In the genomic region with DNA sequence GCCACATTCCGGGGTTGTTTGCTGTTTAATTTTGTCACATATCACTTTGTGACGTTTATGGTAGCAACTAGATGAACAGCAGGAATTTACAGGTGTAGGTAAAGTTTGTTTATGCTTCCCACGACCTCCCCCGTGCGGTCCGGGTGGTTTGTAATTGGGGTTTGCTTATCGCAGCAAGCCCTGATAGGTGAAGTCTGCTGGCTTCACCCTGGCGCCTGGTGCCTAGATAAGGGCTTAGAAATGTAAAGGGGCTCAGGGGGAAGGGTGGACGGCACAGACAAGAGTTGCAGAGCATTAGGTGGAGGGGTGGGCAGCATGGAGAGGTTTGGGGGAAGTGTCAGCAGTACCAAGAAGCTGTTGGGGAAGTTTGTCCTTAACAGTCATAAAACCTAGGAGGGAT, we compare ENCODE assay signal across 16 cellular contexts.
DNase-seq lines count a peak whose midpoint lies in the region; ATAC-seq, FAIRE-seq and TF ChIP-seq lines count a peak whose summit lies in the region.
"Had no signal": no experiment of that assay in that cellular context is flagged by ENCODE, and none has a peak within 500 bp of the region (broad histone marks: within the 10 kb centered on the region; RNA-seq: fewer than 3 reads in every experiment).

No MANE protein-coding gene starts in this region.

- intact Hi-C loops in IMR-90 (cut with micrococcal nuclease): no loop called here
- intact Hi-C loops in K562 (cut with micrococcal nuclease): no loop called here
- intact Hi-C loops in natural killer cell (cut with micrococcal nuclease): no loop called here

- H4K8ac ChIP-seq in IMR-90 (ENCODE audit: low read depth in 2 of 2, low read length in 2 of 2): no peak overlapping the region

- no peak for DNase-seq in IMR-90
- DNase-seq in K562 (ENCODE audit: extremely low read depth in 1 of 4, low spot score in 3 of 4): peak in 3 of 4 experiments; percentile 26 to 71 (median 43)
- DNase-seq in lung (ENCODE audit: low spot score): peak; percentile 11
- DNase-seq in type B pancreatic cell (ENCODE audit: extremely low spot score, unreplicated experiment): no peak
- no peak for DNase-seq in natural killer cell
- DNase-seq in NCI-H2029 treated with DMSO at 0.1 percent for 48 hours (lab: John Stamatoyannopoulos, UW): no peak
- no peak for DNase-seq in NCI-H345 treated with DMSO at 0.1 percent for 48 hours (lab: John Stamatoyannopoulos, UW; ENCODE audit: unreplicated experiment)
- DNase-seq: Calu3; CD8-positive, alpha-beta T cell; DMS79 treated with DMSO at 0.1 percent for 48 hours; GF-D8; H9 had no signal

- no peak overlapping the region for H2BK120ac ChIP-seq in IMR-90 (ENCODE audit: low read depth, low read length)

- TF ChIP-seq POLR2A in IMR-90 (IDR thresholded peaks at IDR 0.05; ENCODE audit: low read depth, low read length) (no peak), K562 (conservative IDR thresholded peaks at IDR 0.05) (no peak)

- H3K23ac ChIP-seq in IMR-90 (ENCODE audit: low read depth, low read length): no peak overlapping the region

- ATAC-seq in IMR-90 (ENCODE audit: low read depth) (no peak), K562 (peak; percentile 78), lung (ENCODE audit: insufficient read depth, low FRiP score) (no peak), natural killer cell (no peak)
- ATAC-seq: CD8-positive, alpha-beta T cell had no signal

- no peak for TF ChIP-seq CTCF in IMR-90 (conservative IDR thresholded peaks at IDR 0.05; ENCODE audit: low read depth, low read length)
- no peak for TF ChIP-seq CTCF in K562 (IDR thresholded peaks at IDR 0.05 in 2 of 3, conservative IDR thresholded peaks at IDR 0.05 in 1 of 3; ENCODE audit: insufficient read depth in 2 of 3, low read depth in 1 of 3, low read length in 3 of 3)
- no peak for TF ChIP-seq CTCF in lung (IDR thresholded peaks at IDR 0.05; ENCODE audit: control extremely low read depth, extremely low read depth)
- TF ChIP-seq CTCF in type B pancreatic cell (conservative IDR thresholded peaks at IDR 0.05): no peak
- no peak for TF ChIP-seq CTCF in natural killer cell (IDR thresholded peaks at IDR 0.05)

- H3K4me1 ChIP-seq in IMR-90 (ENCODE audit: control insufficient read depth, insufficient read depth, low read length) (0 out of 2 replicates have a peak, but pooled peaks cover 3% of the 10 kb centered on the region), K562 (replicated peaks in 1 of 2; ENCODE audit: control insufficient read depth in 2 of 2, insufficient read depth in 2 of 2, low read length in 2 of 2) (peaks cover 6 to 11% of the 10 kb centered on the region in 2 experiments), lung (ENCODE audit: control insufficient read depth in 2 of 2, insufficient read depth in 2 of 2, low read length in 2 of 2) (no peaks in the 10 kb centered on the region)
- H3K4me1 ChIP-seq: BLaER1 treated with 17β-estradiol and CSF1 and Interleukin-3, amounts not matched to agents 10 nM and 100 nM had no signal

- no peak overlapping the region for H3K56ac ChIP-seq in IMR-90 (ENCODE audit: extremely low read depth, insufficient read depth, low read length)

- TF ChIP-seq EP300 in K562 (IDR thresholded peaks at IDR 0.05; ENCODE audit: low read length): no peak; the same call in 1 of the 2 replicates

- H3K14ac ChIP-seq in IMR-90 (replicated peaks; ENCODE audit: low read depth, low read length): no peak overlapping the region

- no peak overlapping the region for H2BK20ac ChIP-seq in IMR-90 (ENCODE audit: low read depth, low read length)

- H3K36me3 ChIP-seq in IMR-90 (ENCODE audit: control insufficient read depth, insufficient read depth, low read length): no peaks in the 10 kb centered on the region
- no peaks in the 10 kb centered on the region for H3K36me3 ChIP-seq in K562 (ENCODE audit: control insufficient read depth, insufficient read depth, low read length)
- H3K36me3 ChIP-seq in lung (ENCODE audit: control insufficient read depth in 2 of 2, insufficient read depth in 2 of 2, low read length in 2 of 2): no peaks in the 10 kb centered on the region
- H3K36me3 ChIP-seq: BLaER1 treated with 17β-estradiol and CSF1 and Interleukin-3, amounts not matched to agents 10 nM and 100 nM had no signal

- no peaks in the 10 kb centered on the region for H3K4me1 Mint-ChIP-seq in type B pancreatic cell (ENCODE audit: unreplicated experiment)
- no peaks in the 10 kb centered on the region for H3K4me1 Mint-ChIP-seq in natural killer cell
- H3K4me1 Mint-ChIP-seq: B cell had no signal

- peak; percentile 83 for FAIRE-seq in K562 (lab: Jason Lieb, UNC)
- FAIRE-seq: H1, HTR-8/SVneo had no signal

- H2AK9ac ChIP-seq in IMR-90 (replicated peaks; ENCODE audit: low read depth, low read length, poor library complexity): no peak overlapping the region

- H4K20me1 ChIP-seq in IMR-90 (ENCODE audit: insufficient read depth, low read length): no peaks in the 10 kb centered on the region
- H4K20me1 ChIP-seq in K562 (replicated peaks; ENCODE audit: control insufficient read depth, insufficient read depth, low read length): no peaks in the 10 kb centered on the region
- H4K20me1 ChIP-seq: BLaER1 treated with 17β-estradiol and CSF1 and Interleukin-3, amounts not matched to agents 10 nM and 100 nM had no signal

- H3K79me2 ChIP-seq in K562 (ENCODE audit: control insufficient read depth, insufficient read depth, low read length): no peaks in the 10 kb centered on the region

- TF ChIP-seq RAD21 in IMR-90 (IDR thresholded peaks at IDR 0.05; ENCODE audit: low read length) (no peak), K562 (CRISPR knock-in tag; conservative IDR thresholded peaks at IDR 0.05 in 1 of 2, IDR thresholded peaks at IDR 0.05 in 1 of 2) (no peak)

- H3K9ac ChIP-seq in IMR-90 (ENCODE audit: low read depth, low read length): no peak overlapping the region
- H3K9ac ChIP-seq in K562 (ENCODE audit: insufficient read depth in 1 of 2, low read depth in 2 of 2, low read length in 2 of 2): peak overlapping the region in 1 of 2 experiments; percentile 37; a peak in 1 of 4 replicates
- H3K9ac ChIP-seq: BLaER1 treated with 17β-estradiol and CSF1 and Interleukin-3, amounts not matched to agents 10 nM and 100 nM had no signal

- in situ Hi-C loops in IMR-90 (cut with MboI; ENCODE audit: low sequenced_read_pairs): no loop called here
- in situ Hi-C loops in K562 (cut with MboI): no loop called here

- H3K9me3 ChIP-seq in IMR-90 (ENCODE audit: control insufficient read depth, insufficient read depth, low read length): peaks cover 10% of the 10 kb centered on the region
- no peaks in the 10 kb centered on the region; the same call in 1 of the 2 replicates for H3K9me3 ChIP-seq in K562 (replicated peaks; ENCODE audit: control insufficient read depth, insufficient read depth, low read depth, low read length)
- H3K9me3 ChIP-seq in lung (ENCODE audit: control insufficient read depth in 2 of 2, insufficient read depth in 1 of 2, low read length in 1 of 2): peaks cover 5 to 6% of the 10 kb centered on the region in 2 donors

- no peak overlapping the region for H4K5ac ChIP-seq in IMR-90 (ENCODE audit: low read depth, low read length)

- H3K4me3 ChIP-seq in IMR-90 (ENCODE audit: insufficient read depth, low read depth, low read length) (no peak overlapping the region), K562 (no peak overlapping the region), lung (no peak overlapping the region)
- H3K4me3 ChIP-seq: BLaER1 treated with 17β-estradiol and CSF1 and Interleukin-3, amounts not matched to agents 10 nM and 100 nM had no signal

- H3K9me1 ChIP-seq in IMR-90 (ENCODE audit: insufficient read depth, low read length): no peaks in the 10 kb centered on the region
- H3K9me1 ChIP-seq in K562 (ENCODE audit: control insufficient read depth, insufficient read depth, low read length): no peaks in the 10 kb centered on the region

- H3K27ac Mint-ChIP-seq in type B pancreatic cell (peak overlapping the region; percentile 45), natural killer cell (no peak overlapping the region)
- H3K27ac Mint-ChIP-seq: B cell; CD8-positive, alpha-beta T cell; H9 had no signal

- H3K9me3 Mint-ChIP-seq in type B pancreatic cell: peaks cover 14% of the 10 kb centered on the region
- peaks cover 0 to 2% of the 10 kb centered on the region in 2 donors for H3K9me3 Mint-ChIP-seq in natural killer cell

- CTCF ChIA-PET in IMR-90 (lab: Yijun Ruan, JAX): no interaction called here
- CTCF ChIA-PET in K562 (lab: Yijun Ruan, JAX; ENCODE audit: low intra/inter-chr PET ratio): no interaction called here

- no peak overlapping the region for H3K18ac ChIP-seq in IMR-90 (ENCODE audit: low read depth, low read length)

- H3K27me3 ChIP-seq in IMR-90 (ENCODE audit: control insufficient read depth, insufficient read depth, low read length): peaks cover 4% of the 10 kb centered on the region; the same call in 1 of the 2 replicates
- H3K27me3 ChIP-seq in K562 (ENCODE audit: control insufficient read depth in 2 of 2, insufficient read depth in 2 of 2, low read length in 2 of 2): no peaks in the 10 kb centered on the region; a peak in 1 of 5 replicates
- H3K27me3 ChIP-seq in lung (ENCODE audit: control insufficient read depth, insufficient read depth): no peaks in the 10 kb centered on the region
- H3K27me3 ChIP-seq: BLaER1 treated with 17β-estradiol and CSF1 and Interleukin-3, amounts not matched to agents 10 nM and 100 nM had no signal

- dilution Hi-C loops in IMR-90 (cut with HindIII; ENCODE audit: low sequenced_read_pairs, unreplicated experiment): no loop called here

- no peak overlapping the region for H3K4me3 Mint-ChIP-seq in type B pancreatic cell
- no peak overlapping the region for H3K4me3 Mint-ChIP-seq in natural killer cell
- H3K4me3 Mint-ChIP-seq: B cell; CD8-positive, alpha-beta T cell; H9 had no signal

- H3K27me3 Mint-ChIP-seq in type B pancreatic cell: no peaks in the 10 kb centered on the region
- H3K27me3 Mint-ChIP-seq in natural killer cell (ENCODE audit: low read depth in 2 of 2): no peaks in the 10 kb centered on the region

- H2BK5ac ChIP-seq in IMR-90 (ENCODE audit: low read depth, low read length, poor library complexity, severe bottlenecking): no peak overlapping the region

- BruUV-seq in IMR-90 (replicated peaks; lab: Mats Ljungman, UMichigan): no TSS peak
- BruUV-seq in K562 (replicated peaks; lab: Mats Ljungman, UMichigan): no TSS peak

- H2AK5ac ChIP-seq in IMR-90 (ENCODE audit: low read depth, low read length): no peak overlapping the region

- no peak overlapping the region for H3K4ac ChIP-seq in IMR-90 (ENCODE audit: low read depth, low read length)

- no peaks in the 10 kb centered on the region for H3K79me1 ChIP-seq in IMR-90 (ENCODE audit: low read depth in 1 of 2, low read length in 2 of 2)

- H2AFZ ChIP-seq in IMR-90 (replicated peaks; ENCODE audit: low read length, poor library complexity) (peak overlapping the region; percentile 29), K562 (ENCODE audit: low read depth, low read length) (peak overlapping the region; percentile 56)

- H2BK15ac ChIP-seq in IMR-90 (ENCODE audit: low read depth, low read length): no peak overlapping the region

- no peak overlapping the region for H3K4me2 ChIP-seq in IMR-90 (ENCODE audit: low read depth, low read length)
- peak overlapping the region; percentile 64 for H3K4me2 ChIP-seq in K562 (ENCODE audit: insufficient read depth, low read length)
- H3K4me2 ChIP-seq: BLaER1 treated with 17β-estradiol and CSF1 and Interleukin-3, amounts not matched to agents 10 nM and 100 nM had no signal

- H4K91ac ChIP-seq in IMR-90 (ENCODE audit: insufficient read depth, low read depth, low read length): no peak overlapping the region

- H3K36me3 Mint-ChIP-seq in type B pancreatic cell (peaks cover 5% of the 10 kb centered on the region), natural killer cell (no peaks in the 10 kb centered on the region)
- H3K36me3 Mint-ChIP-seq: CD8-positive, alpha-beta T cell had no signal

- 33% methylated on average over 2 of the region's 9 CpGs; no CpG with 5 or more reads in 1 of the 2 experiments for WGBS in IMR-90 (ENCODE audit: extremely low coverage in 2 of 2, insufficient read length in 1 of 2), 2 experiments
- under 1% methylated on average over 9 of the region's 9 CpGs for WGBS in K562 (ENCODE audit: insufficient coverage, low coverage, missing lambda C conversion rate)
- WGBS in lung, 2 donors: 56 to 71% methylated on average over 9 of the region's 9 CpGs

- H3K27ac ChIP-seq in IMR-90 (ENCODE audit: insufficient read depth, low read length) (no peak overlapping the region), K562 (ENCODE audit: extremely low read depth, low read depth, low read length) (peak overlapping the region; percentile 35; the same call in 1 of the 3 replicates), lung (ENCODE audit: low read depth in 1 of 2, low read length in 1 of 2) (no peak overlapping the region)
- H3K27ac ChIP-seq: BLaER1 treated with 17β-estradiol and CSF1 and Interleukin-3, amounts not matched to agents 10 nM and 100 nM had no signal

- POLR2A ChIA-PET in IMR-90 (lab: Charles Lee; ENCODE audit: unreplicated experiment) (no interaction called here), K562 (lab: Yijun Ruan, JAX) (interaction anchor here (0.6 kb wide), 1 partner anchor 40 kb away, joined by 4 read pairs; no protein-coding TSS in a partner anchor)

Comparison
In these comparisons a context has a peak if more than half of its experiments do, and no peak if none do; other contexts are left out.
1. DNase-seq: peak in K562 (3 of 4) and lung (single experiment); none in IMR-90 (single experiment), type B pancreatic cell (single experiment), natural killer cell (single experiment), NCI-H2029 treated with DMSO at 0.1 percent for 48 hours (single experiment) and NCI-H345 treated with DMSO at 0.1 percent for 48 hours (single experiment).